In genomic region chr12:10098762-10099161, GRCh38 we compare ENCODE assay signal across 15 cellular contexts. TPM values are rescaled to one million over a fixed set of nuclear protein-coding genes. Genes with fewer than 3 reads are reported as not detected.
DNase-seq lines count a peak whose midpoint lies in the region; FAIRE-seq and TF ChIP-seq lines count a peak whose summit lies in the region.
"Had no signal": no experiment of that assay in that cellular context is flagged by ENCODE, and none has a peak within 500 bp of the region (broad histone marks: within the 10 kb centered on the region; RNA-seq: fewer than 3 reads in every experiment).

TSS of gene CLEC1A (minus strand) at chr12:10098985. CDS start at chr12:10098922, 63 bp downstream.

- no peak within 1 kb of the TSS for H3K4me3 ChIP-seq in smooth muscle cell

- no peak for TF ChIP-seq CTCF in smooth muscle cell (IDR thresholded peaks at IDR 0.05; ENCODE audit: borderline replicate concordance, insufficient read depth, poor library complexity, severe bottlenecking)

- no peak for TF ChIP-seq POLR2A in H54 (IDR thresholded peaks at IDR 0.05; ENCODE audit: low read depth, low read length)

- no peak within 1 kb of the TSS for H3K9ac ChIP-seq in smooth muscle cell (ENCODE audit: low read depth)
- H3K9ac ChIP-seq: SK-N-SH had no signal

- DNase-seq in H4 (ENCODE audit: low spot score) (peak; percentile 13), dermis blood vessel endothelial cell (peak; percentile 85), islet precursor cell (peak; percentile 98), smooth muscle cell (lab: John Stamatoyannopoulos, UW; ENCODE audit: unreplicated experiment) (no peak), OCI-M1 (lab: John Stamatoyannopoulos, UW) (no peak), NCI-H1694 (lab: John Stamatoyannopoulos, UW) (no peak), H54 (ENCODE audit: insufficient read length, low spot score) (no peak), UCSD-AML1 (lab: John Stamatoyannopoulos, UW; ENCODE audit: unreplicated experiment) (no peak)
- DNase-seq: activated CD4-positive, alpha-beta T cell treated with anti-CD3 and anti-CD28 coated beads for 1 hour; cortex of kidney; hippocampal formation; natural killer cell; NCI-H226; SK-N-SH had no signal

- H3K36me3 ChIP-seq in smooth muscle cell (ENCODE audit: low read depth) = no peaks in the 10 kb centered on the region

- H4K20me1 ChIP-seq in smooth muscle cell (ENCODE audit: low read depth) = no peaks in the 10 kb centered on the region

- H3F3A ChIP-seq in smooth muscle cell (ENCODE audit: low read depth) = peaks cover 7% of the 10 kb centered on the region

- no peaks in the 10 kb centered on the region for H3K4me1 ChIP-seq in smooth muscle cell (ENCODE audit: low read depth)

- FAIRE-seq in H54 (lab: Jason Lieb, UNC) = no peak

- no peaks in the 10 kb centered on the region for H3K9me3 ChIP-seq in smooth muscle cell (replicated peaks; ENCODE audit: low read depth)
- H3K9me3 ChIP-seq: SK-N-SH had no signal

- no peaks in the 10 kb centered on the region for H3K27me3 ChIP-seq in smooth muscle cell (ENCODE audit: low read depth)

- no peaks in the 10 kb centered on the region for H3K79me2 ChIP-seq in smooth muscle cell (ENCODE audit: low read depth)

- H2AFZ ChIP-seq in smooth muscle cell (ENCODE audit: low read depth) = peak within 1 kb of the TSS; percentile 70

- no peak within 1 kb of the TSS for H3K4me2 ChIP-seq in smooth muscle cell
- H3K4me2 ChIP-seq: SK-N-SH had no signal

- WGBS in smooth muscle cell (ENCODE audit: low lambda C conversion rate) = 54% methylated on average over 9 of the region's 9 CpGs

- H3K27ac ChIP-seq in smooth muscle cell (ENCODE audit: low read depth) = no peak within 1 kb of the TSS
- H3K27ac ChIP-seq: C4-2B had no signal

RNA-seq across cellular contexts. Expression of gene CLEC1A, which starts in this region (rescaled TPM):
- 0.50 and 1.4 TPM in 2 replicates for total RNA-seq in H4 (2014; rRNA removed; shearing (Covaris generic))
- total RNA-seq in dermis blood vessel endothelial cell (16.2 and 26.2 TPM in 2 replicates), smooth muscle cell (0.40 TPM in 1 of 2 replicates, not detected in the other)
- polyA plus RNA-seq in smooth muscle cell = 0.70 TPM in 1 of 2 replicates, not detected in the other
- total RNA-seq: natural killer cell had no signal
- polyA plus RNA-seq: SK-N-SH had no signal

Comparison
In these comparisons a context has a peak if more than half of its experiments do, and no peak if none do; other contexts are left out.
1. DNase-seq: peak in H4 (single experiment), dermis blood vessel endothelial cell (single experiment) and islet precursor cell (single experiment); none in smooth muscle cell (single experiment), OCI-M1 (single experiment), NCI-H1694 (single experiment), H54 (single experiment) and UCSD-AML1 (single experiment).